Comparison of ENCODE assay signal across 8 cellular contexts in the genomic region with DNA sequence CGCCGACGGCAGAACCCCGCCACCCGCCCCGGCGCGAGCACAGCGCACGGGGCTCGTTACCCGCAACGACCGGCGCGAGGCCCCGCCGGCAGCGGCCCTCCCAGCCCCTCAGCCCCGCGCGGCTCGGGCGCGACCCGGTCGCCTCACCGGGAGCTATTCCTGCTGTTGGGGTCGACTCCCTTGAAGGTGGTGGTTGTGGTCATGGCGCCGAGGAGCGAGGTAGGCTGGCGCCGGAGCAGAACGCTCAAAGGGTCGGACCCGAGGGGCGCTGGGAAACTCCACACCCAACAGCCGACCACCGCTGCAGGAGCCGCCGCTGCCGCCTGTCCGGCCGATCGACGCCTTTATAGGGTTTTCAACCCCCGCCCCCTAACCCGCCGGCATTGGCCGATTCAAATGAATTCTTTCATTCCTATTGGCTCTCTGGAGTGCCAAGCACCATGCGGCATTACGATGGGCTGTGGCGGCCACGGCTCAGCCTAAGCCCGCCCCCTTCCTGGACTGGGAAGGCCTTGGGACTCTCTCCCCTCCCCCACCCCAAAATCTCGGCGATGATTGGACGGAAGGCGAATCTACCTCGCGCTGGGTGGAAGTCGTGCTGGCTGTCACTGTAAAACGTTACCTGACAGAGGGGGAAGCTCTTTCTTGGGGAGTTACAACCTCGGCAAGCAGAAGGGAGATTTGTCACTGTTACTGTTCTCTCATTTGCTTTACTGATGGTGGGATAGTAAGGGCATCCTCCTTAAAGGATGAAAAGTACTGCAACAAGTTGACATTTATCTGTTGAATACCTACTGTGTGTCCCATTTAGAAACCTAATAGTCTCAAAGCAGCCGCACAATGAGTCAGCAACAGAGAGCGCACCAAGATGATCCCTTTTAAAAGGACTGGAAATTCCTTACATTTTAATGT. TPM values are rescaled to one million over a fixed set of nuclear protein-coding genes. Genes with fewer than 3 reads are reported as not detected.
A peak's percentile ranks its signal among the peaks of the same experiment; 100 is the strongest.
DNase-seq lines count a peak whose midpoint lies in the region; ATAC-seq, FAIRE-seq and TF ChIP-seq lines count a peak whose summit lies in the region.

TSS of gene JPT1 (minus strand) at position 318 of the 912 bp plus-strand sequence. CDS start at position 203, 115 bp downstream.

- no peaks in the 10 kb centered on the region for H3K9me3 Mint-ChIP-seq in progenitor cell of endocrine pancreas (ENCODE audit: low read depth)

- H3K27me3 Mint-ChIP-seq in progenitor cell of endocrine pancreas, result no peaks in the 10 kb centered on the region

- ATAC-seq in HG02852 (IDR thresholded peaks at IDR 0.05; ENCODE audit: unreplicated experiment) (peak; percentile 93), left cardiac atrium (peak; percentile 100)

- no peaks in the 10 kb centered on the region for H3K36me3 ChIP-seq in adrenal gland (replicated peaks in 1 of 2)

- no peaks in the 10 kb centered on the region for H3K27me3 ChIP-seq in adrenal gland

- intact Hi-C loops in adrenal gland (cut with DNase I) (no loop called here), left cardiac atrium (cut with DNase I) (no loop called here)

- H3K4me3 ChIP-seq in adrenal gland, result peak within 1 kb of the TSS; percentile 12 to 89 (median 69)

- peaks cover 12 to 19% of the 10 kb centered on the region in 2 donors for H3K4me1 ChIP-seq in adrenal gland (replicated peaks in 1 of 2)

- H3K4me1 Mint-ChIP-seq in progenitor cell of endocrine pancreas (ENCODE audit: low read depth), result peaks cover 19% of the 10 kb centered on the region

- no peaks in the 10 kb centered on the region for H3K9me3 ChIP-seq in adrenal gland (replicated peaks in 1 of 3)

- H3K36me3 Mint-ChIP-seq in progenitor cell of endocrine pancreas (ENCODE audit: insufficient read depth), result peaks cover 5% of the 10 kb centered on the region

- H3K27ac ChIP-seq in adrenal gland, result peak within 1 kb of the TSS in 4 of 5 donors; percentile 14 to 87 (median 72)

- DNase-seq in GM12892 (ENCODE audit: insufficient read length), result peak; percentile 93
- DNase-seq in NCI-H146 (lab: John Stamatoyannopoulos, UW), result peak; percentile 99
- DNase-seq in T-helper 1 cell, result peak; percentile 95 to 99 (median 98)
- peak; percentile 98 to 100 (median 99) for DNase-seq in adrenal gland
- DNase-seq in left cardiac atrium, result peak; percentile 99
- DNase-seq in progenitor cell of endocrine pancreas (ENCODE audit: low spot score, unreplicated experiment), result peak; percentile 96
- DNase-seq in ureter (ENCODE audit: low spot score), result peak; percentile 99

- TF ChIP-seq CTCF in adrenal gland (IDR thresholded peaks at IDR 0.05) (peak in 1 of 6 experiments; percentile 2), progenitor cell of endocrine pancreas (IDR thresholded peaks at IDR 0.05; ENCODE audit: unreplicated experiment) (no peak)

- H3K4me3 Mint-ChIP-seq in progenitor cell of endocrine pancreas (ENCODE audit: low read depth), result peak within 1 kb of the TSS; percentile 97

- FAIRE-seq in GM12892 (lab: Jason Lieb, UNC), result peak; percentile 94

- 2 to 9% (median 4%) methylated on average over 9 to 67 of the region's 67 CpGs for WGBS in adrenal gland, 4 donors

- TF ChIP-seq POLR2A in GM12892 (IDR thresholded peaks at IDR 0.05; ENCODE audit: low read depth, low read length) (peak; percentile 100), adrenal gland (IDR thresholded peaks at IDR 0.05) (peak; percentile 99 to 100)

- H3K27ac Mint-ChIP-seq in progenitor cell of endocrine pancreas, result peak within 1 kb of the TSS; percentile 97

RNA-seq across cellular contexts. Expression of gene JPT1, which starts in this region (rescaled TPM):
- polyA plus RNA-seq in GM12892 (2012; ENCODE audit: missing spikeins), result 218 TPM
- total RNA-seq in adrenal gland, result 100 to 1,000 TPM in 1 of 8 donors, 10 to 100 TPM in 7; 34.2 to 232 (median 58.8) TPM
- polyA plus RNA-seq in adrenal gland, result 100 to 1,000 TPM in 2 of 3 donors, 10 to 100 TPM in 1; 98.6 to 161 (median 102) TPM
- total RNA-seq in left cardiac atrium, result 10 to 100 TPM; 16.4 to 19.7 TPM
- 202 TPM in 2 replicates for total RNA-seq in progenitor cell of endocrine pancreas
- total RNA-seq in ureter, result 93.9 TPM

Comparison
In these comparisons a context has a peak if more than half of its experiments do, and no peak if none do; other contexts are left out.
1. Peak in every context shown above with its lines: DNase-seq, ATAC-seq, H3K4me3 ChIP-seq and H3K27ac ChIP-seq.